23 cellular contexts compared by ENCODE assay signal in the genomic region with DNA sequence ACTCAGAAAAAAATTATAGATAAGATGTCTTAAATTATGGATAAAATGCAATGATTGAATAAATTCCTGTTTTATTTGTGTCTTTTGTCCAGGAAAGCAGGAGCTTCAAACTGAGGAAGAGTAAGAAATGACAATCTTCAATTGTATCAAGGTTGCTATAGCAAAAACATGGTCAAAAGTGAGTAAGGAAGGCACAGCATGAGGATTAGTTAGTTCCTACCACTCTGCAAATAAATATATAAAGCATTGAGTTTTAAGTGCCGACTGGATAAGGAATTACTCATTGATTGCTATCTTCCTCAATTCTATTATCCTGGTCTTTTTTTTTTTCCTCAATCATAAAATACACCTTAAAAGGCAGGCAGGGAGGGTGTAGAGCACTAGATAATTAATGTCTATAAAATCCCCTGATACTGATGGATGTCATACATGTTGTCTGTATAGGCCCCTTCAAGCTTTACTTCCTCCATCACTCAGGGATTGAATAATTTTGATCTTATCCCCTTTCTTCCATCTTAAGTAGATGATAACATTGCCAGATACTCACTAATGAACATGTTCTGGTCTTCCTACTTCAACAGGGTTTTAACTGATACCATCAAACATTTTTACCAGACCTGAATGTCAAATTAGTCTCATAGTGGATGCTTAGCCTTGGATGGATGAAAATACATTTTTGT.
DNase-seq lines count a peak whose midpoint lies in the region; ATAC-seq, FAIRE-seq and TF ChIP-seq lines count a peak whose summit lies in the region.
"Had no signal": no experiment of that assay in that cellular context is flagged by ENCODE, and none has a peak within 500 bp of the region (broad histone marks: within the 10 kb centered on the region; RNA-seq: fewer than 3 reads in every experiment).

No MANE protein-coding gene starts in this region.

- peak overlapping the region; percentile 46 for H3K4me2 ChIP-seq in A549
- H3K4me2 ChIP-seq: PC-9 had no signal

- FAIRE-seq in A549 (lab: Jason Lieb, UNC) (no peak), RCC 7860 (lab: Jason Lieb, UNC) (no peak)

- no peak overlapping the region for H3K4me3 Mint-ChIP-seq in activated CD8-positive, alpha-beta T cell treated with anti-CD3 and anti-CD28 coated beads, Interleukin-2, amount 10 ng/mL, durations not matched to agents 7 days and 5 days
- H3K4me3 Mint-ChIP-seq: B cell; CD8-positive, alpha-beta T cell; H9; T-helper 17 cell had no signal

- no peak overlapping the region for H3K4me3 ChIP-seq in A549
- H3K4me3 ChIP-seq in SJCRH30 = no peak overlapping the region
- H3K4me3 ChIP-seq: PC-9, SK-N-MC had no signal

- H3K4me1 ChIP-seq in A549 (peaks cover 85% of the 10 kb centered on the region), SJCRH30 (peaks cover 9% of the 10 kb centered on the region)

- H3K4me1 Mint-ChIP-seq in activated CD8-positive, alpha-beta T cell treated with anti-CD3 and anti-CD28 coated beads, Interleukin-2, amount 10 ng/mL, durations not matched to agents 7 days and 5 days (ENCODE audit: low read depth) = no peaks in the 10 kb centered on the region
- H3K4me1 Mint-ChIP-seq: B cell, T-helper 17 cell had no signal

- H3K9me3 ChIP-seq in A549 (no peaks in the 10 kb centered on the region), SJCRH30 (replicated peaks) (no peaks in the 10 kb centered on the region)

- no peaks in the 10 kb centered on the region for H3K27me3 ChIP-seq in SJCRH30

- TF ChIP-seq CTCF in A549 (IDR thresholded peaks at IDR 0.05) (no peak), RWPE1 (conservative IDR thresholded peaks at IDR 0.05; ENCODE audit: low read depth) (no peak)

- peaks cover 8% of the 10 kb centered on the region; the same call in 1 of the 2 replicates for H3K36me3 ChIP-seq in SJCRH30

- ATAC-seq in A549 (no peak), HG02798 (IDR thresholded peaks at IDR 0.05; ENCODE audit: poor library complexity, unreplicated experiment) (no peak)
- ATAC-seq in activated CD8-positive, alpha-beta T cell treated with anti-CD3 and anti-CD28 coated beads, Interleukin-2, amount 10 ng/mL, durations not matched to agents 7 days and 5 days = no peak
- ATAC-seq: CD8-positive, alpha-beta T cell; T-helper 17 cell had no signal

- H3K36me3 Mint-ChIP-seq in activated CD8-positive, alpha-beta T cell treated with anti-CD3 and anti-CD28 coated beads, Interleukin-2, amount 10 ng/mL, durations not matched to agents 7 days and 5 days (ENCODE audit: low read depth) = no peaks in the 10 kb centered on the region
- H3K36me3 Mint-ChIP-seq: CD8-positive, alpha-beta T cell had no signal

- POLR2A ChIA-PET in A549 (lab: Yijun Ruan, JAX) (no interaction called here), RWPE1 (lab: Yijun Ruan, JAX; ENCODE audit: low non-redundant PET) (no interaction called here)
- POLR2A ChIA-PET in activated CD8-positive, alpha-beta T cell treated with anti-CD3 and anti-CD28 coated beads, Interleukin-2, amount 10 ng/mL, durations not matched to agents 7 days and 5 days (lab: Charles Lee) = interaction anchor here (0.7 kb wide), 1 partner anchor 554 kb away, joined by 3 read pairs; no protein-coding TSS in a partner anchor

- H3K27ac ChIP-seq in A549 = peak overlapping the region; percentile 45 to 47; a peak in 3 of 6 replicates
- peak overlapping the region; percentile 47 for H3K27ac ChIP-seq in SJCRH30
- no peak overlapping the region for H3K27ac ChIP-seq in RWPE1
- H3K27ac ChIP-seq: C4-2B, PC-9, SK-N-MC had no signal

- no peaks in the 10 kb centered on the region for H3K27me3 Mint-ChIP-seq in activated CD8-positive, alpha-beta T cell treated with anti-CD3 and anti-CD28 coated beads, Interleukin-2, amount 10 ng/mL, durations not matched to agents 7 days and 5 days (ENCODE audit: low read depth)
- H3K27me3 Mint-ChIP-seq: T-helper 17 cell had no signal

- no peak overlapping the region for H3K27ac Mint-ChIP-seq in activated CD8-positive, alpha-beta T cell treated with anti-CD3 and anti-CD28 coated beads, Interleukin-2, amount 10 ng/mL, durations not matched to agents 7 days and 5 days
- H3K27ac Mint-ChIP-seq: B cell; CD8-positive, alpha-beta T cell; H9; T-helper 17 cell had no signal

- no peak for TF ChIP-seq POLR2A in A549 (IDR thresholded peaks at IDR 0.05; ENCODE audit: low read length)

- WGBS in A549 (ENCODE audit: missing lambda C conversion rate) = 80% methylated on average over 1 of the region's 1 CpG

- CTCF ChIA-PET in A549 (lab: Yijun Ruan, JAX) (interaction anchor here (0.6 to 0.7 kb wide), 2 partner anchors 28 to 66 kb away, joined by 3 read pairs; no protein-coding TSS in a partner anchor), RWPE1 (lab: Yijun Ruan, JAX) (no interaction called here)
- CTCF ChIA-PET in activated CD8-positive, alpha-beta T cell treated with anti-CD3 and anti-CD28 coated beads, Interleukin-2, amount 10 ng/mL, durations not matched to agents 7 days and 5 days (lab: Charles Lee) = no interaction called here

- TF ChIP-seq RAD21 in A549 (conservative IDR thresholded peaks at IDR 0.05 in 1 of 2, IDR thresholded peaks at IDR 0.05 in 1 of 2) = no peak

- TF ChIP-seq EP300 in A549 (IDR thresholded peaks at IDR 0.05) = no peak

- DNase-seq in A549 (ENCODE audit: low read depth in 1 of 2, low spot score in 1 of 2) (no peak), ELR (ENCODE audit: low read depth) (peak; percentile 56), SJCRH30 (no peak), iris pigment epithelial cell (ENCODE audit: low read depth) (peak; percentile 17), RWPE1 (ENCODE audit: low spot score) (no peak), RCC 7860 (ENCODE audit: low spot score) (no peak)
- no peak for DNase-seq in activated CD8-positive, alpha-beta T cell treated with anti-CD3 and anti-CD28 coated beads, Interleukin-2, amount 10 ng/mL, durations not matched to agents 7 days and 5 days
- DNase-seq: CD8-positive, alpha-beta T cell; DMS 273 treated with DMSO at 0.1 percent for 48 hours; DMS79 treated with DMSO at 0.1 percent for 48 hours; H9; NCI-H1092 treated with DMSO at 0.1 percent for 48 hours; NCI-H1436; NCI-H187; NCI-H526 treated with DMSO at 0.1 percent for 48 hours; RPMI8226; SHP77; T-helper 17 cell had no signal

- no peaks in the 10 kb centered on the region for H3K9me3 Mint-ChIP-seq in activated CD8-positive, alpha-beta T cell treated with anti-CD3 and anti-CD28 coated beads, Interleukin-2, amount 10 ng/mL, durations not matched to agents 7 days and 5 days (ENCODE audit: insufficient read depth)
- H3K9me3 Mint-ChIP-seq: CD8-positive, alpha-beta T cell had no signal

TF ChIP-seq in A549, 52 proteins besides CTCF, POLR2A, EP300 and RAD21:
- TF ChIP-seq TFCP2L1 (CRISPR knock-in tag; IDR thresholded peaks at IDR 0.05) = no peak

Comparison
In these comparisons a context has a peak if more than half of its experiments do, and no peak if none do; other contexts are left out.
1. DNase-seq: peak in ELR (single experiment) and iris pigment epithelial cell (single experiment); none in A549 (0 of 2), SJCRH30 (0 of 2), activated CD8-positive, alpha-beta T cell treated with anti-CD3 and anti-CD28 coated beads, Interleukin-2, amount 10 ng/mL, durations not matched to agents 7 days and 5 days (single experiment), RWPE1 (single experiment) and RCC 7860 (single experiment).